In genomic region chr1:151540982-151541377, GRCh38 we compare ENCODE assay signal across 8 cellular contexts. TPM values are rescaled to one million over a fixed set of nuclear protein-coding genes. Genes with fewer than 3 reads are reported as not detected.
DNase-seq lines count a peak whose midpoint lies in the region; ATAC-seq and TF ChIP-seq lines count a peak whose summit lies in the region.

No MANE protein-coding gene starts in this region.

- no peaks in the 10 kb centered on the region for H3K27me3 ChIP-seq in BJ (ENCODE audit: control insufficient read depth, insufficient read depth, low read length)

- peak overlapping the region; percentile 84 for H3K4me3 Mint-ChIP-seq in activated naive CD8-positive, alpha-beta T cell treated with anti-CD3 and anti-CD28 coated beads, Interleukin-2, amount 50 U/mL, for 24 hours
- H3K4me3 Mint-ChIP-seq in stimulated activated memory B cell treated with anti-CD40 and anti-IgM and Interleukin-4, amounts not matched to agents 10 μg/mL and 1 μg/mL and 100 μg/mL, for 72 hours, result peak overlapping the region; percentile 93

- POLR2A ChIA-PET in BJ (lab: Charles Lee), result interaction anchor here (0.6 kb wide), 1 partner anchor 82 kb away, joined by 4 read pairs; the partner anchor contains the start of gene POGZ

- no peak for TF ChIP-seq CTCF in BJ (IDR thresholded peaks at IDR 0.05; ENCODE audit: insufficient read depth, low read depth, low read length)
- no peak for TF ChIP-seq CTCF in HFF-Myc (IDR thresholded peaks at IDR 0.05; ENCODE audit: low read depth, low read length, missing control alignments)

- peaks cover 12% of the 10 kb centered on the region for H3K27me3 Mint-ChIP-seq in activated naive CD8-positive, alpha-beta T cell treated with anti-CD3 and anti-CD28 coated beads, Interleukin-2, amount 50 U/mL, for 24 hours
- H3K27me3 Mint-ChIP-seq in stimulated activated memory B cell treated with anti-CD40 and anti-IgM and Interleukin-4, amounts not matched to agents 10 μg/mL and 1 μg/mL and 100 μg/mL, for 72 hours, result peaks cover 7% of the 10 kb centered on the region

- CTCF ChIA-PET in BJ (lab: Yijun Ruan, JAX), result interaction anchor here (0.6 to 1.2 kb wide), 4 partner anchors 13 to 194 kb away, joined by 3 to 5 read pairs (median 3); no protein-coding TSS in a partner anchor

- peaks cover 20% of the 10 kb centered on the region for H3K4me1 Mint-ChIP-seq in activated naive CD8-positive, alpha-beta T cell treated with anti-CD3 and anti-CD28 coated beads, Interleukin-2, amount 50 U/mL, for 24 hours
- peaks cover 24% of the 10 kb centered on the region for H3K4me1 Mint-ChIP-seq in stimulated activated memory B cell treated with anti-CD40 and anti-IgM and Interleukin-4, amounts not matched to agents 10 μg/mL and 1 μg/mL and 100 μg/mL, for 72 hours

- ATAC-seq in activated naive CD8-positive, alpha-beta T cell treated with anti-CD3 and anti-CD28 coated beads, Interleukin-2, amount 50 U/mL, for 24 hours, result no peak
- ATAC-seq in stimulated activated memory B cell treated with anti-CD40 and anti-IgM and Interleukin-4, amounts not matched to agents 10 μg/mL and 1 μg/mL and 100 μg/mL, for 72 hours, result no peak
- ATAC-seq in GM19395 (IDR thresholded peaks at IDR 0.05; ENCODE audit: unreplicated experiment), result no peak
- no peak for ATAC-seq in GM18868 (IDR thresholded peaks at IDR 0.05; ENCODE audit: unreplicated experiment)

- H3K9me3 Mint-ChIP-seq in activated naive CD8-positive, alpha-beta T cell treated with anti-CD3 and anti-CD28 coated beads, Interleukin-2, amount 50 U/mL, for 24 hours, result no peaks in the 10 kb centered on the region
- no peaks in the 10 kb centered on the region for H3K9me3 Mint-ChIP-seq in stimulated activated memory B cell treated with anti-CD40 and anti-IgM and Interleukin-4, amounts not matched to agents 10 μg/mL and 1 μg/mL and 100 μg/mL, for 72 hours

- no peaks in the 10 kb centered on the region for H3K36me3 Mint-ChIP-seq in activated naive CD8-positive, alpha-beta T cell treated with anti-CD3 and anti-CD28 coated beads, Interleukin-2, amount 50 U/mL, for 24 hours (ENCODE audit: low read depth)
- no peaks in the 10 kb centered on the region for H3K36me3 Mint-ChIP-seq in stimulated activated memory B cell treated with anti-CD40 and anti-IgM and Interleukin-4, amounts not matched to agents 10 μg/mL and 1 μg/mL and 100 μg/mL, for 72 hours

- H3K4me3 ChIP-seq in BJ (ENCODE audit: low read depth, low read length) (peak overlapping the region; percentile 84), HFF-Myc (replicated peaks; ENCODE audit: low read depth, low read length) (peak overlapping the region; percentile 75)

- H3K27ac Mint-ChIP-seq in activated naive CD8-positive, alpha-beta T cell treated with anti-CD3 and anti-CD28 coated beads, Interleukin-2, amount 50 U/mL, for 24 hours, result no peak overlapping the region
- peak overlapping the region; percentile 83 for H3K27ac Mint-ChIP-seq in stimulated activated memory B cell treated with anti-CD40 and anti-IgM and Interleukin-4, amounts not matched to agents 10 μg/mL and 1 μg/mL and 100 μg/mL, for 72 hours

- H3K36me3 ChIP-seq in BJ (ENCODE audit: control insufficient read depth, insufficient read depth, low read length), result no peaks in the 10 kb centered on the region

- DNase-seq in BJ (ENCODE audit: low read depth), result no peak
- DNase-seq in HFF-Myc (ENCODE audit: extremely low read depth, low read depth), result no peak
- no peak for DNase-seq in activated naive CD8-positive, alpha-beta T cell treated with anti-CD3 and anti-CD28 coated beads, Interleukin-2, amount 50 U/mL, for 24 hours
- DNase-seq in iPS-NIHi11 (ENCODE audit: low spot score), result peak; percentile 58
- DNase-seq in NCI-H1436 (lab: John Stamatoyannopoulos, UW), result no peak

RNA-seq across cellular contexts. Expression of gene TUFT1, which starts 0.9 kb away (rescaled TPM):
- 14.3 and 18.1 TPM in 2 replicates for polyA plus RNA-seq in BJ (2011; rRNA removed)
- polyA minus RNA-seq in BJ (2011; rRNA and poly(A)+ RNA removed), result 11.9 and 14.9 TPM in 2 replicates

RNA-seq across cellular contexts. Expression of gene CGN, which starts 29.8 kb away (rescaled TPM):
- polyA plus RNA-seq in BJ (2011; rRNA removed), result 0.05 TPM in 1 of 2 replicates, not detected in the other
- polyA minus RNA-seq in BJ (2011; rRNA and poly(A)+ RNA removed), result not detected in 2 replicates
